Comparison of ENCODE assay signal across 38 cellular contexts in genomic region chr13:39215971-39216370, GRCh38.
"Had no signal": no experiment of that assay in that cellular context is flagged by ENCODE, and none has a peak within 500 bp of the region (broad histone marks: within the 10 kb centered on the region; RNA-seq: fewer than 3 reads in every experiment).

No MANE protein-coding gene starts in this region.

- H3K27ac Mint-ChIP-seq: activated naive CD4-positive, alpha-beta T cell treated with anti-CD3 and anti-CD28 coated beads for 36 hours; activated naive CD4-positive, alpha-beta T cell treated with anti-CD3 and anti-CD28 coated beads, Interleukin-2, amount 10 ng/mL, durations not matched to agents 7 days and 5 days; activated naive CD4-positive, alpha-beta T cell treated with anti-CD3 and anti-CD28 coated beads, Interleukin-2, amount 50 U/mL, for 24 hours; activated naive CD4-positive, alpha-beta T cell treated with anti-CD3 and anti-CD28 coated beads, Interleukin-2, amount 50 U/mL, for 72 hours; activated naive CD8-positive, alpha-beta T cell; activated naive CD8-positive, alpha-beta T cell treated with anti-CD3 and anti-CD28 coated beads for 36 hours; activated naive CD8-positive, alpha-beta T cell treated with anti-CD3 and anti-CD28 coated beads, Interleukin-2, amount 10 ng/mL, durations not matched to agents 7 days and 5 days; activated naive CD8-positive, alpha-beta T cell treated with anti-CD3 and anti-CD28 coated beads, Interleukin-2, amount 50 U/mL, for 24 hours; activated T-cell treated with anti-CD3 and anti-CD28 coated beads, Interleukin-2, amount 50 U/mL, for 24 hours; activated T-cell treated with anti-CD3 and anti-CD28 coated beads, Interleukin-2, amount 50 U/mL, for 72 hours; activated T-helper 1 cell treated with anti-CD3 and anti-CD28 coated beads, Interleukin-12 subunit alpha, Interleukin-12 subunit beta, Interleukin-2, Interleukin-4 antibody, amounts not matched to agents 30 ng/mL and 10 ng/mL and 1 ng/mL, durations not matched to agents 14 hours and 24 hours and 36 hours; activated T-helper 17 cell treated with anti-CD3 and anti-CD28 coated beads, Interleukin-2, amount 50 U/mL, for 72 hours; activated T-helper 2 cell treated with anti-CD3 and anti-CD28 coated beads, Interferon-gamma antibody, Interleukin-2, Interleukin-4, amounts not matched to agents 10 μg/mL and 5 μg/mL and 100 μg/mL, durations not matched to agents 14 hours and 24 hours and 36 hours; brain had no signal

- H3K9me3 ChIP-seq: adrenal gland, ascending aorta, body of pancreas, breast epithelium had no signal

- H3K4me1 ChIP-seq: adrenal gland, ascending aorta, body of pancreas, breast epithelium had no signal

- H3K4me3 ChIP-seq: adrenal gland, ascending aorta, body of pancreas, breast epithelium, cardiac muscle cell had no signal

- H3K4me1 Mint-ChIP-seq: activated naive CD4-positive, alpha-beta T cell treated with anti-CD3 and anti-CD28 coated beads, Interleukin-2, amount 10 ng/mL, durations not matched to agents 7 days and 5 days; activated naive CD4-positive, alpha-beta T cell treated with anti-CD3 and anti-CD28 coated beads, Interleukin-2, amount 50 U/mL, for 24 hours; activated naive CD8-positive, alpha-beta T cell treated with anti-CD3 and anti-CD28 coated beads for 36 hours; activated naive CD8-positive, alpha-beta T cell treated with anti-CD3 and anti-CD28 coated beads, Interleukin-2, amount 10 ng/mL, durations not matched to agents 7 days and 5 days; activated naive CD8-positive, alpha-beta T cell treated with anti-CD3 and anti-CD28 coated beads, Interleukin-2, amount 50 U/mL, for 24 hours; activated T-helper 17 cell treated with anti-CD3 and anti-CD28 coated beads, Interleukin-2, amount 50 U/mL, for 72 hours; central memory CD8-positive, alpha-beta T cell had no signal

- H3K27ac ChIP-seq: adrenal gland, ascending aorta, body of pancreas, brain microvascular endothelial cell, breast epithelium, cardiac muscle cell had no signal

- H3K4me3 Mint-ChIP-seq: activated naive CD4-positive, alpha-beta T cell treated with anti-CD3 and anti-CD28 coated beads for 36 hours; activated naive CD4-positive, alpha-beta T cell treated with anti-CD3 and anti-CD28 coated beads, Interleukin-2, amount 10 ng/mL, durations not matched to agents 7 days and 5 days; activated naive CD4-positive, alpha-beta T cell treated with anti-CD3 and anti-CD28 coated beads, Interleukin-2, amount 50 U/mL, for 24 hours; activated naive CD8-positive, alpha-beta T cell; activated naive CD8-positive, alpha-beta T cell treated with anti-CD3 and anti-CD28 coated beads for 36 hours; activated naive CD8-positive, alpha-beta T cell treated with anti-CD3 and anti-CD28 coated beads, Interleukin-2, amount 10 ng/mL, durations not matched to agents 7 days and 5 days; activated naive CD8-positive, alpha-beta T cell treated with anti-CD3 and anti-CD28 coated beads, Interleukin-2, amount 50 U/mL, for 24 hours; activated T-cell treated with anti-CD3 and anti-CD28 coated beads, Interleukin-2, amount 50 U/mL, for 24 hours; activated T-cell treated with anti-CD3 and anti-CD28 coated beads, Interleukin-2, amount 50 U/mL, for 4 hours; activated T-cell treated with anti-CD3 and anti-CD28 coated beads, Interleukin-2, amount 50 U/mL, for 72 hours; activated T-helper 1 cell treated with anti-CD3 and anti-CD28 coated beads, Interleukin-12 subunit alpha, Interleukin-12 subunit beta, Interleukin-2, Interleukin-4 antibody, amounts not matched to agents 30 ng/mL and 10 ng/mL and 1 ng/mL, durations not matched to agents 14 hours and 24 hours and 36 hours; activated T-helper 17 cell treated with anti-CD3 and anti-CD28 coated beads, Interleukin-2, amount 50 U/mL, for 72 hours; brain; central memory CD8-positive, alpha-beta T cell had no signal

- H3K36me3 Mint-ChIP-seq: activated naive CD4-positive, alpha-beta T cell treated with anti-CD3 and anti-CD28 coated beads, Interleukin-2, amount 10 ng/mL, durations not matched to agents 7 days and 5 days; activated naive CD4-positive, alpha-beta T cell treated with anti-CD3 and anti-CD28 coated beads, Interleukin-2, amount 50 U/mL, for 24 hours; activated naive CD4-positive, alpha-beta T cell treated with anti-CD3 and anti-CD28 coated beads, Interleukin-2, amount 50 U/mL, for 72 hours; activated naive CD8-positive, alpha-beta T cell; activated naive CD8-positive, alpha-beta T cell treated with anti-CD3 and anti-CD28 coated beads for 36 hours; activated naive CD8-positive, alpha-beta T cell treated with anti-CD3 and anti-CD28 coated beads, Interleukin-2, amount 10 ng/mL, durations not matched to agents 7 days and 5 days had no signal

- H3K9me3 Mint-ChIP-seq: activated naive CD4-positive, alpha-beta T cell treated with anti-CD3 and anti-CD28 coated beads, Interleukin-2, amount 10 ng/mL, durations not matched to agents 7 days and 5 days; activated T-cell treated with anti-CD3 and anti-CD28 coated beads, Interleukin-2, amount 50 U/mL, for 24 hours; activated T-helper 1 cell treated with anti-CD3 and anti-CD28 coated beads, Interleukin-12 subunit alpha, Interleukin-12 subunit beta, Interleukin-2, Interleukin-4 antibody, amounts not matched to agents 30 ng/mL and 10 ng/mL and 1 ng/mL, durations not matched to agents 14 hours and 24 hours and 36 hours; activated T-helper 17 cell treated with anti-CD3 and anti-CD28 coated beads, Interleukin-2, amount 50 U/mL, for 72 hours; activated T-helper 2 cell treated with anti-CD3 and anti-CD28 coated beads, Interferon-gamma antibody, Interleukin-2, Interleukin-4, amounts not matched to agents 10 μg/mL and 5 μg/mL and 100 μg/mL, durations not matched to agents 14 hours and 24 hours and 36 hours had no signal

- DNase-seq: activated effector memory CD4-positive, alpha-beta T cell treated with anti-CD3 and anti-CD28 coated beads, Interleukin-2, amount 50 U/mL, for 16 hours; activated effector memory CD4-positive, alpha-beta T cell treated with Interleukin-2 at 50 U/mL for 16 hours; activated gamma-delta T cell; activated gamma-delta T cell treated with Interleukin-2 at 50 U/mL for 16 hours; activated naive CD4-positive, alpha-beta T cell; activated naive CD4-positive, alpha-beta T cell treated with anti-CD3 and anti-CD28 coated beads for 36 hours; activated naive CD4-positive, alpha-beta T cell treated with anti-CD3 and anti-CD28 coated beads, Interleukin-2, amount 10 ng/mL, durations not matched to agents 7 days and 5 days; activated naive CD4-positive, alpha-beta T cell treated with anti-CD3 and anti-CD28 coated beads, Interleukin-2, amount 50 U/mL, for 16 hours; activated naive CD4-positive, alpha-beta T cell treated with Interleukin-2 at 50 U/mL for 16 hours; activated naive CD8-positive, alpha-beta T cell treated with anti-CD3 and anti-CD28 coated beads for 36 hours; activated naive CD8-positive, alpha-beta T cell treated with anti-CD3 and anti-CD28 coated beads, Interleukin-2, amount 10 ng/mL, durations not matched to agents 7 days and 5 days; activated naive CD8-positive, alpha-beta T cell treated with anti-CD3 and anti-CD28 coated beads, Interleukin-2, amount 50 U/mL, for 24 hours; activated T-cell treated with anti-CD3 and anti-CD28 coated beads, Interleukin-2, amount 50 U/mL, for 1 hour; activated T-cell treated with anti-CD3 and anti-CD28 coated beads, Interleukin-2, amount 50 U/mL, for 24 hours; activated T-cell treated with anti-CD3 and anti-CD28 coated beads, Interleukin-2, amount 50 U/mL, for 4 hours; activated T-cell treated with anti-CD3 and anti-CD28 coated beads, Interleukin-2, amount 50 U/mL, for 48 hours; activated T-cell treated with anti-CD3 and anti-CD28 coated beads, Interleukin-2, amount 50 U/mL, for 72 hours; adrenal gland; amniotic stem cell; amygdala; anterior cingulate cortex; aorta; body of pancreas; brain microvascular endothelial cell; caudate nucleus; central memory CD4-positive, alpha-beta T cell; cerebellar nuclear complex had no signal

- H3K27me3 Mint-ChIP-seq: brain had no signal

- H3K36me3 ChIP-seq: adrenal gland, ascending aorta, brain microvascular endothelial cell, breast epithelium, cardiac muscle cell had no signal

- H3K27me3 ChIP-seq: adrenal gland, ascending aorta, body of pancreas, brain microvascular endothelial cell, breast epithelium, cardiac muscle cell had no signal
